19 cellular contexts compared by ENCODE assay signal in genomic region chr3:155231792-155232191, GRCh38.
DNase-seq lines count a peak whose midpoint lies in the region; ATAC-seq and TF ChIP-seq lines count a peak whose summit lies in the region.
"Had no signal": no experiment of that assay in that cellular context is flagged by ENCODE, and none has a peak within 500 bp of the region (broad histone marks: within the 10 kb centered on the region; RNA-seq: fewer than 3 reads in every experiment).

No MANE protein-coding gene starts in this region.

- H3K79me2 ChIP-seq in KMS-11 (ENCODE audit: insufficient read depth, low read depth), result no peaks in the 10 kb centered on the region

- CTCF ChIA-PET in T-cell (lab: Charles Lee), result no interaction called here

- no peaks in the 10 kb centered on the region for H4K20me1 ChIP-seq in KMS-11 (ENCODE audit: insufficient read depth)

- H3K27ac Mint-ChIP-seq in T-cell, result no peak overlapping the region
- H3K27ac Mint-ChIP-seq: activated T-cell treated with anti-CD3 and anti-CD28 coated beads, Interleukin-2, amount 50 U/mL, for 72 hours; B cell; stimulated activated naive B cell treated with anti-CD40 and anti-IgM and Interleukin-4, amounts not matched to agents 10 μg/mL and 1 μg/mL and 100 μg/mL, for 72 hours; T-helper 1 cell treated with Interleukin-12 subunit alpha and Interleukin-12 subunit beta and Interleukin-4 antibody, amounts not matched to agents 30 μg/mL and 1 μg/mL, for 36 hours had no signal

- H3K4me1 ChIP-seq in KMS-11 (ENCODE audit: low read depth, poor library complexity, severe bottlenecking) (peaks cover 49% of the 10 kb centered on the region), psoas muscle (peaks cover 27% of the 10 kb centered on the region), left lung (no peaks in the 10 kb centered on the region)

- 53 to 80% (median 71%) methylated on average over 2 of the region's 2 CpGs for WGBS in psoas muscle, 3 donors

- peak; percentile 66 for ATAC-seq in GM18909 (IDR thresholded peaks at IDR 0.05; ENCODE audit: poor library complexity, unreplicated experiment)
- peak; percentile 52 for ATAC-seq in GM21825 (IDR thresholded peaks at IDR 0.05; ENCODE audit: unreplicated experiment)
- ATAC-seq in psoas muscle, result no peak
- no peak for ATAC-seq in left lung
- ATAC-seq in T-cell (replicated peaks in 1 of 4), result no peak
- ATAC-seq: activated T-cell treated with anti-CD3 and anti-CD28 coated beads, Interleukin-2, amount 50 U/mL, for 72 hours; Panc1 had no signal

- no peak overlapping the region for H3K4me3 Mint-ChIP-seq in T-cell
- H3K4me3 Mint-ChIP-seq: activated T-cell treated with anti-CD3 and anti-CD28 coated beads, Interleukin-2, amount 50 U/mL, for 72 hours; B cell; stimulated activated naive B cell treated with anti-CD40 and anti-IgM and Interleukin-4, amounts not matched to agents 10 μg/mL and 1 μg/mL and 100 μg/mL, for 72 hours; T-helper 1 cell treated with Interleukin-12 subunit alpha and Interleukin-12 subunit beta and Interleukin-4 antibody, amounts not matched to agents 30 μg/mL and 1 μg/mL, for 36 hours had no signal

- H3K27ac ChIP-seq in KMS-11 (peak overlapping the region; percentile 60; the same call in 1 of the 2 replicates), psoas muscle (peak overlapping the region; percentile 93), left lung (no peak overlapping the region)

- intact Hi-C loops in psoas muscle (cut with DNase I) (loop anchor here (2.0 to 5.0 kb wide), 5 partner anchors 37 to 164 kb away; partner anchors contain the start of gene STRIT1 (in 2 of the 2)), left lung (cut with DNase I) (no loop called here)

- no peaks in the 10 kb centered on the region for H3K36me3 ChIP-seq in KMS-11 (ENCODE audit: insufficient read depth)
- no peaks in the 10 kb centered on the region for H3K36me3 ChIP-seq in psoas muscle (ENCODE audit: insufficient read depth in 1 of 2, low read depth in 1 of 2)
- no peaks in the 10 kb centered on the region for H3K36me3 ChIP-seq in left lung

- TF ChIP-seq CTCF in KMS-11 (conservative IDR thresholded peaks at IDR 0.05; ENCODE audit: low read depth, low read length), result no peak
- TF ChIP-seq CTCF in psoas muscle (IDR thresholded peaks at IDR 0.05), result no peak
- TF ChIP-seq CTCF in left lung (IDR thresholded peaks at IDR 0.05), result no peak

- H3K27me3 ChIP-seq in KMS-11 (ENCODE audit: insufficient read depth, low read depth) (no peaks in the 10 kb centered on the region), psoas muscle (ENCODE audit: insufficient read depth in 3 of 3, low read length in 2 of 3) (no peaks in the 10 kb centered on the region), left lung (no peaks in the 10 kb centered on the region)

- H3K4me3 ChIP-seq in KMS-11 (IDR thresholded peaks at IDR 0.05; ENCODE audit: insufficient read depth, low read depth, low read length) (no peak overlapping the region), psoas muscle (no peak overlapping the region), left lung (no peak overlapping the region)
- H3K4me3 ChIP-seq: mucosa of descending colon had no signal

- H3K4me2 ChIP-seq in KMS-11, result peak overlapping the region; percentile 61

- DNase-seq in psoas muscle (no peak), islet precursor cell (no peak), left lung (no peak), NOMO-1 treated with dmso at 0.1 percent for 144 hours (lab: John Stamatoyannopoulos, UW; ENCODE audit: unreplicated experiment) (no peak), T-cell (no peak)
- DNase-seq: activated CD4-positive, alpha-beta T cell treated with anti-CD3 and anti-CD28 coated beads for 48 hours; activated T-cell treated with anti-CD3 and anti-CD28 coated beads, Interleukin-2, amount 50 U/mL, for 72 hours; amygdala; cortex of kidney; mucosa of descending colon; NCI-H1105; stimulated activated CD4-positive, alpha-beta T cell treated with anti-CD3 and anti-CD28 coated beads, Interleukin-4, amount 100 ng/mL, for 24 hours; stimulated activated naive B cell treated with anti-CD40 and anti-IgM and Interleukin-4, amounts not matched to agents 10 μg/mL and 1 μg/mL and 100 μg/mL, for 72 hours had no signal

- no peaks in the 10 kb centered on the region for H3K9me3 Mint-ChIP-seq in T-cell
- H3K9me3 Mint-ChIP-seq: activated T-cell treated with anti-CD3 and anti-CD28 coated beads, Interleukin-2, amount 50 U/mL, for 72 hours; stimulated activated naive B cell treated with anti-CD40 and anti-IgM and Interleukin-4, amounts not matched to agents 10 μg/mL and 1 μg/mL and 100 μg/mL, for 72 hours; T-helper 1 cell treated with Interleukin-12 subunit alpha and Interleukin-12 subunit beta and Interleukin-4 antibody, amounts not matched to agents 30 μg/mL and 1 μg/mL, for 36 hours had no signal

- peak overlapping the region; percentile 2; the same call in 1 of the 2 replicates for H2AFZ ChIP-seq in KMS-11 (ENCODE audit: low read depth)

- H3K27me3 Mint-ChIP-seq in T-cell, result no peaks in the 10 kb centered on the region
- H3K27me3 Mint-ChIP-seq: B cell; stimulated activated naive B cell treated with anti-CD40 and anti-IgM and Interleukin-4, amounts not matched to agents 10 μg/mL and 1 μg/mL and 100 μg/mL, for 72 hours had no signal

- H3K9ac ChIP-seq in KMS-11, result no peak overlapping the region

- no peaks in the 10 kb centered on the region for H3K4me1 Mint-ChIP-seq in T-cell
- H3K4me1 Mint-ChIP-seq: B cell had no signal

- POLR2A ChIA-PET in T-cell (lab: Charles Lee), result interaction anchor here in 1 of 2 donors (0.6 kb wide), 1 partner anchor 1169 kb away, joined by 3 read pairs; no protein-coding TSS in a partner anchor

- no peaks in the 10 kb centered on the region for H3K36me3 Mint-ChIP-seq in T-cell
- H3K36me3 Mint-ChIP-seq: stimulated activated naive B cell treated with anti-CD40 and anti-IgM and Interleukin-4, amounts not matched to agents 10 μg/mL and 1 μg/mL and 100 μg/mL, for 72 hours had no signal

- H3K9me3 ChIP-seq in psoas muscle (peaks cover 7% of the 10 kb centered on the region), left lung (no peaks in the 10 kb centered on the region)
- H3K9me3 ChIP-seq: mucosa of descending colon had no signal

Comparison
In these comparisons a context has a peak if more than half of its experiments do, and no peak if none do; other contexts are left out.
1. ATAC-seq: peak in GM18909 (single experiment) and GM21825 (single experiment); none in psoas muscle (0 of 4), left lung (single experiment) and T-cell (0 of 4).
2. H3K27ac ChIP-seq: peak in KMS-11 (single experiment) and psoas muscle (single experiment); none in left lung (0 of 2).
3. intact Hi-C loops: an anchor here in psoas muscle (2.0 to 5.0 kb wide); none called in left lung.